ENCODE assay signal across 17 cellular contexts in the genomic region with DNA sequence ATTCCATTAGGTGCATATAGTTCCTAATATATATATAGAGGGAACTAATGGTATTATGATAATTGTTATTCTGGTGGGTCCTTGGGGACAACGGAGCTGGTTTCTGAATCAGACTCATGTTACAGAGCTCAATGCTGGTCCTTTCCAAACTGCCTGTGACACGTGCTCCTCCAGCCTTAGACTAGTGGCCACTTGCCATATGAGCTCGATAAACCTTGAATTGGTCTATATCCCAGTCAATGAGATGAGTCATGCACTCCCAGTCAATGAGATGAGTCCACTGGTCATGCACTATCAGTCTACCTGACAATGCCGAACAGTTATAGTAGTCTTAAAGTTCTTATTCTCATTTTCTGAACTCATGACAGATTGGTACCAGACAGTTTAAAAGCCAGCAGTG.
DNase-seq lines count a peak whose midpoint lies in the region; ATAC-seq and TF ChIP-seq lines count a peak whose summit lies in the region.
"Had no signal": no experiment of that assay in that cellular context is flagged by ENCODE, and none has a peak within 500 bp of the region (broad histone marks: within the 10 kb centered on the region; RNA-seq: fewer than 3 reads in every experiment).

No MANE protein-coding gene starts in this region.

- H3K27me3 ChIP-seq in RWPE2 (ENCODE audit: insufficient read depth, poor library complexity, severe bottlenecking): peaks cover 13% of the 10 kb centered on the region
- no peaks in the 10 kb centered on the region for H3K27me3 ChIP-seq in brain microvascular endothelial cell (replicated peaks)
- H3K27me3 ChIP-seq: Peyer's patch, right lobe of liver had no signal

- H3K27me3 Mint-ChIP-seq in nephron (ENCODE audit: low read depth): peaks cover 3% of the 10 kb centered on the region

- H3K4me1 Mint-ChIP-seq in nephron: peaks cover 29% of the 10 kb centered on the region
- H3K4me1 Mint-ChIP-seq: neural crest cell had no signal

- TF ChIP-seq CTCF in RWPE2 (IDR thresholded peaks at IDR 0.05; ENCODE audit: poor library complexity, severe bottlenecking): no peak
- TF ChIP-seq CTCF in fibroblast of pulmonary artery (IDR thresholded peaks at IDR 0.05; ENCODE audit: low read length, missing control alignments): no peak
- no peak for TF ChIP-seq CTCF in nephron (IDR thresholded peaks at IDR 0.05; ENCODE audit: unreplicated experiment in 3 of 3)
- TF ChIP-seq CTCF in brain microvascular endothelial cell (IDR thresholded peaks at IDR 0.05; ENCODE audit: low read depth, low read length, missing control alignments): no peak

- H3K4me3 ChIP-seq in RWPE2 (ENCODE audit: severe bottlenecking) (no peak overlapping the region), fibroblast of pulmonary artery (replicated peaks; ENCODE audit: low read depth, low read length) (no peak overlapping the region), brain microvascular endothelial cell (ENCODE audit: low read depth, low read length) (no peak overlapping the region)
- H3K4me3 ChIP-seq: Peyer's patch, right lobe of liver had no signal

- peak overlapping the region in 2 of 3 experiments; percentile 31 to 80 for H3K27ac Mint-ChIP-seq in nephron
- H3K27ac Mint-ChIP-seq: activated CD8-positive, alpha-beta T cell treated with anti-CD3 and anti-CD28 coated beads, Interleukin-2, amount 10 ng/mL, durations not matched to agents 7 days and 5 days had no signal

- H3K36me3 ChIP-seq in RWPE2 (ENCODE audit: low read depth): no peaks in the 10 kb centered on the region
- no peaks in the 10 kb centered on the region for H3K36me3 ChIP-seq in brain microvascular endothelial cell (replicated peaks)
- H3K36me3 ChIP-seq: Peyer's patch, right lobe of liver, WERI-Rb-1 had no signal

- H3K27ac ChIP-seq in RWPE2 (ENCODE audit: poor library complexity, severe bottlenecking): no peak overlapping the region
- H3K27ac ChIP-seq in brain microvascular endothelial cell: no peak overlapping the region
- H3K27ac ChIP-seq: Peyer's patch, right lobe of liver, WERI-Rb-1 had no signal

- no peaks in the 10 kb centered on the region for H3K9me3 Mint-ChIP-seq in nephron
- H3K9me3 Mint-ChIP-seq: neural crest cell had no signal

- H3K36me3 Mint-ChIP-seq in nephron (ENCODE audit: low read depth): peaks cover 38% of the 10 kb centered on the region

- no peak overlapping the region for H3K4me3 Mint-ChIP-seq in nephron
- H3K4me3 Mint-ChIP-seq: activated CD8-positive, alpha-beta T cell treated with anti-CD3 and anti-CD28 coated beads, Interleukin-2, amount 10 ng/mL, durations not matched to agents 7 days and 5 days; neural crest cell had no signal

- H3K9me3 ChIP-seq in RWPE2 (ENCODE audit: severe bottlenecking): no peaks in the 10 kb centered on the region
- H3K9me3 ChIP-seq: Peyer's patch, right lobe of liver had no signal

- no peaks in the 10 kb centered on the region for H3K4me1 ChIP-seq in RWPE2 (ENCODE audit: insufficient read depth, poor library complexity, severe bottlenecking)
- H3K4me1 ChIP-seq: Peyer's patch, right lobe of liver had no signal

- peak; percentile 46; the same call in 1 of the 3 replicates for ATAC-seq in RWPE2 (ENCODE audit: low read depth)
- ATAC-seq: activated CD8-positive, alpha-beta T cell treated with anti-CD3 and anti-CD28 coated beads, Interleukin-2, amount 10 ng/mL, durations not matched to agents 7 days and 5 days had no signal

- peak; percentile 33 for DNase-seq in EH (ENCODE audit: low read depth)
- no peak for DNase-seq in RWPE2 (ENCODE audit: low spot score)
- peak; percentile 40 for DNase-seq in fibroblast of pulmonary artery (ENCODE audit: low read depth)
- DNase-seq in NCI-H446 (lab: John Stamatoyannopoulos, UW): no peak
- DNase-seq in NCI-H2227 (lab: John Stamatoyannopoulos, UW; ENCODE audit: unreplicated experiment): no peak
- DNase-seq in brain microvascular endothelial cell: no peak
- DNase-seq in activated CD4-positive, CD25-positive, alpha-beta regulatory T cell treated with anti-CD3 and anti-CD28 coated beads, Interleukin-2, amount 50 U/mL, for 72 hours: no peak
- DNase-seq: activated CD8-positive, alpha-beta T cell treated with anti-CD3 and anti-CD28 coated beads, Interleukin-2, amount 10 ng/mL, durations not matched to agents 7 days and 5 days; mesenchymal stem cell; NCI-H2107; NCI-H526 treated with DMSO at 0.1 percent for 48 hours; Peyer's patch; right lobe of liver; stimulated activated CD4-positive, alpha-beta T cell treated with anti-CD3 and anti-CD28 coated beads, Interleukin-1b, Interleukin-23, amount 100 ng/mL, for 48 hours; WERI-Rb-1 had no signal

- in situ Hi-C loops in brain microvascular endothelial cell (cut with HindIII; ENCODE audit: low pct_ligation_motif_present, low sequenced_read_pairs): no loop called here

Comparison
In these comparisons a context has a peak if more than half of its experiments do, and no peak if none do; other contexts are left out.
1. DNase-seq: peak in EH (single experiment) and fibroblast of pulmonary artery (single experiment); none in RWPE2 (single experiment), NCI-H446 (0 of 2), NCI-H2227 (single experiment), brain microvascular endothelial cell (single experiment) and activated CD4-positive, CD25-positive, alpha-beta regulatory T cell treated with anti-CD3 and anti-CD28 coated beads, Interleukin-2, amount 50 U/mL, for 72 hours (single experiment).